Comparison of ENCODE assay signal across 18 cellular contexts in genomic region chr19:1427221-1427620, GRCh38.
DNase-seq lines count a peak whose midpoint lies in the region.
"Had no signal": no experiment of that assay in that cellular context is flagged by ENCODE, and none has a peak within 500 bp of the region (broad histone marks: within the 10 kb centered on the region; RNA-seq: fewer than 3 reads in every experiment).

No MANE protein-coding gene starts in this region.

- DNase-seq in T-helper 1 cell (no peak), retina (peak; percentile 80), NCI-H510A (lab: John Stamatoyannopoulos, UW) (no peak)
- DNase-seq: AML-193, DMS 273 treated with DMSO at 0.1 percent for 48 hours, DND-41, H7, IMR-90, Kasumi-1, MG63, NCI-H1048, NCI-H1436, NCI-H1930, NCI-H345, NCI-H526, PC-3, SJCRH30 had no signal

- peaks cover 20% of the 10 kb centered on the region for H3K36me3 Mint-ChIP-seq in T-helper 1 cell treated with Interleukin-12 subunit alpha and Interleukin-12 subunit beta and Interleukin-4 antibody, amounts not matched to agents 30 μg/mL and 1 μg/mL, for 36 hours (ENCODE audit: low read depth)

- H3K27ac Mint-ChIP-seq in T-helper 1 cell treated with Interleukin-12 subunit alpha and Interleukin-12 subunit beta and Interleukin-4 antibody, amounts not matched to agents 30 μg/mL and 1 μg/mL, for 36 hours, result peak overlapping the region; percentile 41

- H3K4me1 Mint-ChIP-seq in T-helper 1 cell treated with Interleukin-12 subunit alpha and Interleukin-12 subunit beta and Interleukin-4 antibody, amounts not matched to agents 30 μg/mL and 1 μg/mL, for 36 hours (ENCODE audit: low read depth), result peaks cover 3% of the 10 kb centered on the region

- no peaks in the 10 kb centered on the region for H3K27me3 Mint-ChIP-seq in T-helper 1 cell treated with Interleukin-12 subunit alpha and Interleukin-12 subunit beta and Interleukin-4 antibody, amounts not matched to agents 30 μg/mL and 1 μg/mL, for 36 hours (ENCODE audit: low read depth)

- H3K9me3 Mint-ChIP-seq in T-helper 1 cell treated with Interleukin-12 subunit alpha and Interleukin-12 subunit beta and Interleukin-4 antibody, amounts not matched to agents 30 μg/mL and 1 μg/mL, for 36 hours, result no peaks in the 10 kb centered on the region

- no peak overlapping the region for H3K4me3 Mint-ChIP-seq in T-helper 1 cell treated with Interleukin-12 subunit alpha and Interleukin-12 subunit beta and Interleukin-4 antibody, amounts not matched to agents 30 μg/mL and 1 μg/mL, for 36 hours
